In the genomic region with DNA sequence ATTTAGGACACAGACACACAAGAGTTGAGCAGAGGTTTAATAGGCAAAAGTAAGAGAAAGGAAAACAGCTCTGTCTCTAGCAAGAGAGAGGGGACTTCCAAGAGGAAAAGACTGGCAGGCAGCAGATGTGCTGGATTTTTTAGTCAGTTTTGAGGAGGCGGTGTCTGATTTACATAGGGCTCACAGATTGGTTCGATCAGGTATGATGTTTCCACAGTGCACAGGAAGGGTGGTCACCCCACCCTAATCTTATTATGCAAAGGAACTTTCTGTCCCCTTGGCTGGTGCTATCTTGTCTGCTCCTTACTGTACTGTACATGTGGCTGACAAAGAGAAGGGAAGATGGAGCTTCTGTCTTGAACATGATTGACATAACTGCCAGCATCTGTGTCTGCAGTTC, we compare ENCODE assay signal across 10 cellular contexts. TPM values are rescaled to one million over a fixed set of nuclear protein-coding genes. Genes with fewer than 3 reads are reported as not detected.
DNase-seq lines count a peak whose midpoint lies in the region; FAIRE-seq and TF ChIP-seq lines count a peak whose summit lies in the region.
"Had no signal": no experiment of that assay in that cellular context is flagged by ENCODE, and none has a peak within 500 bp of the region (broad histone marks: within the 10 kb centered on the region; RNA-seq: fewer than 3 reads in every experiment).

No MANE protein-coding gene starts in this region.

- TF ChIP-seq CTCF in H9 (conservative IDR thresholded peaks at IDR 0.05) = no peak
- TF ChIP-seq CTCF in RWPE1 (conservative IDR thresholded peaks at IDR 0.05; ENCODE audit: low read depth) = no peak
- TF ChIP-seq CTCF in SK-N-SH (IDR thresholded peaks at IDR 0.05) = no peak

- H3K4ac ChIP-seq in H9 (ENCODE audit: low read depth, low read length) = no peak overlapping the region
- H3K4ac ChIP-seq in mesenchymal stem cell (ENCODE audit: low read depth in 1 of 2, low read length in 2 of 2) = no peak overlapping the region

- no peaks in the 10 kb centered on the region for H3F3A ChIP-seq in SK-N-SH (replicated peaks; ENCODE audit: insufficient read depth)

- no peak overlapping the region for H4K5ac ChIP-seq in H9 (ENCODE audit: insufficient read length, low read depth, low read length)

- no peaks in the 10 kb centered on the region for H3K4me1 Mint-ChIP-seq in H9

- H3K9me3 Mint-ChIP-seq in H9 = no peaks in the 10 kb centered on the region

- H3K36me3 ChIP-seq in mesenchymal stem cell (ENCODE audit: control insufficient read depth in 1 of 2, insufficient read depth in 2 of 2, low read depth in 1 of 2, low read length in 2 of 2) (peaks cover 60 to 69% of the 10 kb centered on the region in 2 experiments), SK-N-SH (replicated peaks in 1 of 2; ENCODE audit: control insufficient read depth in 1 of 2, insufficient read depth in 2 of 2, low read length in 1 of 2) (peaks cover 9 to 47% of the 10 kb centered on the region in 2 experiments)

- H3K36me3 Mint-ChIP-seq in H9 (ENCODE audit: insufficient read depth in 1 of 3, low read depth in 3 of 3) = peaks cover 38 to 71% (median 63%) of the 10 kb centered on the region in 3 experiments; a peak in 6 of 7 replicates

- no peak overlapping the region for H3K27ac ChIP-seq in H9 (ENCODE audit: insufficient read length, low read depth, low read length)
- H3K27ac ChIP-seq in RWPE1 = peak overlapping the region; percentile 51; the same call in 1 of the 2 replicates
- no peak overlapping the region for H3K27ac ChIP-seq in mesenchymal stem cell (ENCODE audit: low read length, poor library complexity, severe bottlenecking)
- no peak overlapping the region for H3K27ac ChIP-seq in SK-N-SH (ENCODE audit: low read depth in 2 of 2, low read length in 1 of 2)
- H3K27ac ChIP-seq: parathyroid adenoma had no signal

- H3K9me3 ChIP-seq in H9 (ENCODE audit: control insufficient read depth, low read depth, low read length) = no peaks in the 10 kb centered on the region
- H3K9me3 ChIP-seq in mesenchymal stem cell (ENCODE audit: control insufficient read depth, low read length) = no peaks in the 10 kb centered on the region
- no peaks in the 10 kb centered on the region for H3K9me3 ChIP-seq in SK-N-SH

- no peak overlapping the region for H3K4me3 ChIP-seq in mesenchymal stem cell (ENCODE audit: insufficient read depth in 1 of 2, low read depth in 1 of 2, low read length in 2 of 2)
- no peak overlapping the region for H3K4me3 ChIP-seq in SK-N-SH (ENCODE audit: low read depth in 2 of 2, low read length in 1 of 2)

- WGBS in H9 (ENCODE audit: extremely low coverage, insufficient read length, low lambda C conversion rate) = no CpG with 5 or more reads among the region's 2 CpGs
- WGBS in mesenchymal stem cell = 94% methylated on average over 2 of the region's 2 CpGs
- 65% methylated on average over 2 of the region's 2 CpGs for WGBS in SK-N-SH (ENCODE audit: low lambda C conversion rate)

- CTCF ChIA-PET in RWPE1 (lab: Yijun Ruan, JAX) = no interaction called here
- CTCF ChIA-PET in SK-N-SH (lab: Yijun Ruan, JAX) = interaction anchor here (1.6 kb wide), 1 partner anchor 15 kb away, joined by 3 read pairs; no protein-coding TSS in a partner anchor

- H2BK12ac ChIP-seq in H9 (ENCODE audit: insufficient read length, low read depth, low read length) = no peak overlapping the region
- H2BK12ac ChIP-seq in mesenchymal stem cell (ENCODE audit: low read length in 2 of 2) = no peak overlapping the region

- peak; percentile 85 for FAIRE-seq in GM18507 (lab: Jason Lieb, UNC)

- H3K27ac Mint-ChIP-seq in H9 = peak overlapping the region in 2 of 3 experiments; percentile 26 to 65; a peak in 3 of 7 replicates
- H3K27ac Mint-ChIP-seq: T-helper 17 cell had no signal

- H3K23ac ChIP-seq in H9 (ENCODE audit: insufficient read length, low read depth, low read length) (no peak overlapping the region), mesenchymal stem cell (ENCODE audit: low read length in 2 of 2) (no peak overlapping the region)

- DNase-seq in GM18507 (ENCODE audit: extremely low spot score, insufficient read length, low read depth) = no peak
- no peak for DNase-seq in H9
- no peak for DNase-seq in RWPE1 (ENCODE audit: low spot score)
- DNase-seq in mesenchymal stem cell = no peak
- no peak for DNase-seq in NCI-H128 (lab: John Stamatoyannopoulos, UW; ENCODE audit: unreplicated experiment)
- DNase-seq in SK-N-SH = no peak
- DNase-seq in NCI-H1048 (lab: John Stamatoyannopoulos, UW) = no peak
- DNase-seq in NCI-H1694 (lab: John Stamatoyannopoulos, UW) = no peak
- DNase-seq: T-helper 17 cell had no signal

- H4K91ac ChIP-seq in H9 (ENCODE audit: insufficient read length, low read depth, low read length) = no peak overlapping the region
- no peak overlapping the region for H4K91ac ChIP-seq in mesenchymal stem cell (ENCODE audit: low read length)

- no peak overlapping the region for H3K4me3 Mint-ChIP-seq in H9
- H3K4me3 Mint-ChIP-seq: T-helper 17 cell had no signal

- no peak overlapping the region for H3T11ph ChIP-seq in H9 (ENCODE audit: low read length)

- TF ChIP-seq RAD21 in SK-N-SH (IDR thresholded peaks at IDR 0.05; ENCODE audit: low read length) = no peak

- H3K23me2 ChIP-seq in H9 (ENCODE audit: insufficient read length, low read depth, low read length, poor library complexity, severe bottlenecking) = no peaks in the 10 kb centered on the region

- no peaks in the 10 kb centered on the region for H3K79me1 ChIP-seq in H9 (ENCODE audit: insufficient read depth, low read depth, low read length, poor library complexity, severe bottlenecking)
- peaks cover 39% of the 10 kb centered on the region for H3K79me1 ChIP-seq in mesenchymal stem cell (replicated peaks; ENCODE audit: low read length, poor library complexity, severe bottlenecking)

- H4K8ac ChIP-seq in H9 (replicated peaks; ENCODE audit: insufficient read length, low read depth, low read length) (no peak overlapping the region), mesenchymal stem cell (ENCODE audit: low read length) (peak overlapping the region; percentile 23)

- H3K9ac ChIP-seq in H9 (ENCODE audit: extremely low read depth, insufficient read length, low read length) (no peak overlapping the region), mesenchymal stem cell (ENCODE audit: low read length) (no peak overlapping the region), SK-N-SH (no peak overlapping the region)
- H3K9ac ChIP-seq: parathyroid adenoma had no signal

- H3K27me3 Mint-ChIP-seq in H9 (ENCODE audit: low read depth) = no peaks in the 10 kb centered on the region
- H3K27me3 Mint-ChIP-seq: T-helper 17 cell had no signal

- no peak overlapping the region for H2BK20ac ChIP-seq in H9 (ENCODE audit: low read depth, low read length, poor library complexity, severe bottlenecking)

- no peak overlapping the region for H3K4me2 ChIP-seq in H9 (ENCODE audit: insufficient read depth, insufficient read length, low read length)
- H3K4me2 ChIP-seq in mesenchymal stem cell (ENCODE audit: low read length, poor library complexity, severe bottlenecking) = no peak overlapping the region
- no peak overlapping the region for H3K4me2 ChIP-seq in SK-N-SH

- H2BK15ac ChIP-seq in H9 (ENCODE audit: low read depth, low read length) = no peak overlapping the region
- no peak overlapping the region for H2BK15ac ChIP-seq in mesenchymal stem cell (ENCODE audit: low read depth, poor library complexity, severe bottlenecking)

- H4K20me1 ChIP-seq in H9 (ENCODE audit: control insufficient read depth, insufficient read depth, insufficient read length) = no peaks in the 10 kb centered on the region
- H4K20me1 ChIP-seq in SK-N-SH (ENCODE audit: insufficient read depth) = no peaks in the 10 kb centered on the region

- H2AFZ ChIP-seq in H9 (ENCODE audit: low read length) = no peak overlapping the region
- H2AFZ ChIP-seq in mesenchymal stem cell (ENCODE audit: low read depth, low read length) = no peak overlapping the region
- no peak overlapping the region for H2AFZ ChIP-seq in SK-N-SH (ENCODE audit: low read depth)
- H2AFZ ChIP-seq: parathyroid adenoma had no signal

- H3K18ac ChIP-seq in H9 (ENCODE audit: insufficient read length, low read depth, low read length) (no peak overlapping the region), mesenchymal stem cell (ENCODE audit: low read depth in 1 of 2, low read length in 2 of 2) (no peak overlapping the region)

- H3K9me2 ChIP-seq in SK-N-SH = no peaks in the 10 kb centered on the region

- TF ChIP-seq EP300 in SK-N-SH (IDR thresholded peaks at IDR 0.05; ENCODE audit: borderline replicate concordance in 1 of 2, low read depth in 1 of 2, low read length in 1 of 2) = no peak

- POLR2A ChIA-PET in RWPE1 (lab: Yijun Ruan, JAX; ENCODE audit: low non-redundant PET) = no interaction called here
- POLR2A ChIA-PET in SK-N-SH (lab: Yijun Ruan, JAX) = interaction anchor here (0.6 kb wide), 1 partner anchor 341 kb away, joined by 3 read pairs; no protein-coding TSS in a partner anchor

- H3K56ac ChIP-seq in H9 (ENCODE audit: insufficient read length, low read depth, low read length) = no peak overlapping the region

- H2AK5ac ChIP-seq in H9 (ENCODE audit: insufficient read length, low read length) (no peak overlapping the region), mesenchymal stem cell (ENCODE audit: low read length, severe bottlenecking) (no peak overlapping the region)

- H3K4me1 ChIP-seq in H9 (ENCODE audit: insufficient read depth, low read length) (no peaks in the 10 kb centered on the region), mesenchymal stem cell (ENCODE audit: control insufficient read depth, insufficient read depth, low read depth, low read length) (no peaks in the 10 kb centered on the region), SK-N-SH (ENCODE audit: control insufficient read depth in 1 of 2, insufficient read depth in 2 of 2, low read depth in 1 of 2, low read length in 1 of 2) (no peaks in the 10 kb centered on the region; a peak in 1 of 4 replicates)
- H3K4me1 ChIP-seq: parathyroid adenoma had no signal

- H3K14ac ChIP-seq in H9 (ENCODE audit: insufficient read depth, low read length) (no peak overlapping the region), mesenchymal stem cell (ENCODE audit: low read length in 2 of 2) (no peak overlapping the region)

- H3K79me2 ChIP-seq in H9 (ENCODE audit: insufficient read depth, low read length) (no peaks in the 10 kb centered on the region), SK-N-SH (ENCODE audit: insufficient read depth) (peaks cover 9% of the 10 kb centered on the region; the same call in 1 of the 2 replicates)

- H2BK120ac ChIP-seq in H9 (ENCODE audit: low read depth, low read length, poor library complexity, severe bottlenecking) = no peak overlapping the region
- no peak overlapping the region for H2BK120ac ChIP-seq in mesenchymal stem cell (ENCODE audit: low read depth, low read length)

- H3K27me3 ChIP-seq in H9 (ENCODE audit: insufficient read depth, low read length) (no peaks in the 10 kb centered on the region), mesenchymal stem cell (ENCODE audit: control insufficient read depth in 1 of 2, insufficient read depth in 1 of 2, low read length in 2 of 2) (no peaks in the 10 kb centered on the region), SK-N-SH (ENCODE audit: insufficient read depth) (no peaks in the 10 kb centered on the region)

- H2BK5ac ChIP-seq in H9 (ENCODE audit: insufficient read length, low read length) (no peak overlapping the region), mesenchymal stem cell (ENCODE audit: low read depth, low read length, poor library complexity, severe bottlenecking) (no peak overlapping the region)

RNA-seq across cellular contexts. Expression of gene BFAR, which starts 25.3 kb away (rescaled TPM):
- total RNA-seq in H9 (2021) = 90.9 and 91.7 TPM in 2 replicates
- 83.3 TPM for polyA plus RNA-seq in mesenchymal stem cell (2013, experiment 1 of 2)
- 84.4 TPM for polyA plus RNA-seq in mesenchymal stem cell (2013, experiment 2 of 2)
- polyA plus RNA-seq in SK-N-SH (2012; rRNA removed) = 48.3 and 67.5 TPM in 2 replicates
- 66.9 and 70.9 TPM in 2 replicates for polyA plus RNA-seq in SK-N-SH (2012; cell fraction: cytosol; rRNA removed)
- 22.5 and 37.6 TPM in 2 replicates for polyA plus RNA-seq in SK-N-SH (2012; cell fraction: nucleus; rRNA removed)

RNA-seq across cellular contexts. Expression of gene PARN, which starts 28.0 kb away (rescaled TPM):
- 56.2 and 57.1 TPM in 2 replicates for total RNA-seq in H9 (2021)
- polyA plus RNA-seq in mesenchymal stem cell (2013, experiment 1 of 2) = 24.6 TPM
- 24.1 TPM for polyA plus RNA-seq in mesenchymal stem cell (2013, experiment 2 of 2)
- 20.5 and 24.6 TPM in 2 replicates for polyA plus RNA-seq in SK-N-SH (2012; rRNA removed)
- 26.8 and 31.7 TPM in 2 replicates for polyA plus RNA-seq in SK-N-SH (2012; cell fraction: cytosol; rRNA removed)
- 29.1 and 33.5 TPM in 2 replicates for polyA plus RNA-seq in SK-N-SH (2012; cell fraction: nucleus; rRNA removed)

RNA-seq across cellular contexts. Expression of gene PLA2G10, which starts 36.0 kb away (rescaled TPM):
- total RNA-seq in H9 (2021) = 1.0 and 2.2 TPM in 2 replicates
- not detected for polyA plus RNA-seq in mesenchymal stem cell (2013, experiment 1 of 2)
- not detected for polyA plus RNA-seq in mesenchymal stem cell (2013, experiment 2 of 2)
- not detected in 2 replicates for polyA plus RNA-seq in SK-N-SH (2012; rRNA removed)
- not detected in 2 replicates for polyA plus RNA-seq in SK-N-SH (2012; cell fraction: cytosol; rRNA removed)
- polyA plus RNA-seq in SK-N-SH (2012; cell fraction: nucleus; rRNA removed) = 0.05 and 0.15 TPM in 2 replicates
- total RNA-seq: T-helper 17 cell had no signal

RNA-seq across cellular contexts. Expression of gene NPIPA3, which starts 45.1 kb away (rescaled TPM):
- total RNA-seq in H9 (2021) = 1.1 and 1.3 TPM in 2 replicates
- 1.4 TPM for polyA plus RNA-seq in mesenchymal stem cell (2013, experiment 1 of 2)
- polyA plus RNA-seq in mesenchymal stem cell (2013, experiment 2 of 2) = 1.1 TPM
- polyA plus RNA-seq in SK-N-SH (2012; rRNA removed) = 0.26 and 0.92 TPM in 2 replicates
- 0.05 and 0.27 TPM in 2 replicates for polyA plus RNA-seq in SK-N-SH (2012; cell fraction: cytosol; rRNA removed)
- 1.3 and 1.6 TPM in 2 replicates for polyA plus RNA-seq in SK-N-SH (2012; cell fraction: nucleus; rRNA removed)
